17 cellular contexts compared by ENCODE assay signal in the genomic region with DNA sequence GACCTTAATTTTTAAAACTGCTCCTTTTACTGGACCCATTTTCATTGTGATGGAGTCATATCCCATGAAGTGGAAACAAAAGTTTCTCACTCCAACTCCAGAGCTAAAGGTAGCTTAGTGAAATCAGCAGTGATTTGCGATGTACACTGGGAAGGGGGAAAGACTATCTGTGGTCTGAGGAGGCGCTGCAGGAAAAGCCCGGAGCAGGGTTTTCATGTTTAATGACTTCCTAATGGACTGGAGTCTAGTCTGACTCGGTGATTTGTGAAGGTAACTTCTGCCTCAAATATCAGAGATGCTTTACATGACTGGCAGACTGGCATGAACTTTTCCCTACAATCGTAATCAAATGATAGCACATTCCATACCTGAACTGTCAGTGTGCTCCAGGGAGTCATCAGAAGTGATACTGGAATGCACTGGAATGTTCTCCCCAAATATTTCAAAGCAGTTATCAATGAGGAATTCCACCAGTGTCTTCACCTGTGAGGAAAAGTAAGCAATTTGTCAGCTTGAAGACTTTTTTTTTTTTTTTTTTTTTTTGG. TPM values are rescaled to one million over a fixed set of nuclear protein-coding genes. Genes with fewer than 3 reads are reported as not detected.
A peak's percentile ranks its signal among the peaks of the same experiment; 100 is the strongest.
DNase-seq lines count a peak whose midpoint lies in the region; ATAC-seq and TF ChIP-seq lines count a peak whose summit lies in the region.
"Had no signal": no experiment of that assay in that cellular context is flagged by ENCODE, and none has a peak within 500 bp of the region (broad histone marks: within the 10 kb centered on the region; RNA-seq: fewer than 3 reads in every experiment).

No MANE protein-coding gene starts in this region.

- peaks cover 6% of the 10 kb centered on the region for H3K79me2 ChIP-seq in OCI-LY1 (ENCODE audit: insufficient read depth, low read length)

- peak overlapping the region; percentile 79 to 96 for H3K27ac Mint-ChIP-seq in activated naive CD4-positive, alpha-beta T cell treated with anti-CD3 and anti-CD28 coated beads, Interleukin-2, amount 50 U/mL, for 72 hours

- no peaks in the 10 kb centered on the region for H3K27me3 ChIP-seq in OCI-LY1 (ENCODE audit: insufficient read depth, low read length)
- no peaks in the 10 kb centered on the region for H3K27me3 ChIP-seq in esophagus squamous epithelium
- H3K27me3 ChIP-seq in uterus: no peaks in the 10 kb centered on the region
- H3K27me3 ChIP-seq: esophagus muscularis mucosa had no signal

- TF ChIP-seq POLR2A in esophagus squamous epithelium (IDR thresholded peaks at IDR 0.05) (no peak), uterus (IDR thresholded peaks at IDR 0.05) (no peak)

- H3K9me3 Mint-ChIP-seq in activated naive CD4-positive, alpha-beta T cell treated with anti-CD3 and anti-CD28 coated beads, Interleukin-2, amount 50 U/mL, for 72 hours: no peaks in the 10 kb centered on the region
- H3K9me3 Mint-ChIP-seq: activated T-helper 2 cell treated with anti-CD3 and anti-CD28 coated beads, Interferon-gamma antibody, Interleukin-2, Interleukin-4, amounts not matched to agents 10 μg/mL and 5 μg/mL and 100 μg/mL, durations not matched to agents 14 hours and 24 hours and 36 hours had no signal

- H3K4me2 ChIP-seq in OCI-LY1 (ENCODE audit: low read length): no peak overlapping the region

- H3K36me3 ChIP-seq in OCI-LY1 (ENCODE audit: insufficient read depth, low read length): peaks cover 79% of the 10 kb centered on the region
- peaks cover 0 to 9% (median 0%) of the 10 kb centered on the region in 3 donors for H3K36me3 ChIP-seq in esophagus squamous epithelium
- no peaks in the 10 kb centered on the region for H3K36me3 ChIP-seq in uterus
- H3K36me3 ChIP-seq: prostate gland had no signal

- no peak overlapping the region for H2AFZ ChIP-seq in OCI-LY1 (ENCODE audit: low read length)

- H3K4me1 ChIP-seq in OCI-LY1 (ENCODE audit: insufficient read depth, low read length, severe bottlenecking): peaks cover 53% of the 10 kb centered on the region
- H3K4me1 ChIP-seq in esophagus squamous epithelium: peaks cover 5 to 47% (median 8%) of the 10 kb centered on the region in 3 donors
- H3K4me1 ChIP-seq in uterus: no peaks in the 10 kb centered on the region
- H3K4me1 ChIP-seq: prostate gland had no signal

- H3F3A ChIP-seq in OCI-LY1 (ENCODE audit: insufficient read depth, low read length): peaks cover 15% of the 10 kb centered on the region; the same call in 1 of the 2 replicates

- H3K4me3 ChIP-seq in OCI-LY1 (ENCODE audit: low read depth, low read length, poor library complexity, severe bottlenecking) (no peak overlapping the region), esophagus squamous epithelium (no peak overlapping the region), uterus (no peak overlapping the region)
- H3K4me3 ChIP-seq: esophagus muscularis mucosa, prostate gland had no signal

- ATAC-seq in activated naive CD4-positive, alpha-beta T cell treated with anti-CD3 and anti-CD28 coated beads, Interleukin-2, amount 50 U/mL, for 72 hours: no peak

- peak overlapping the region; percentile 89 for H3K27ac ChIP-seq in OCI-LY1 (ENCODE audit: low read depth, low read length, poor library complexity, severe bottlenecking)
- peak overlapping the region in 3 of 4 donors; percentile 69 to 82 (median 73) for H3K27ac ChIP-seq in esophagus squamous epithelium
- H3K27ac ChIP-seq in uterus: peak overlapping the region; percentile 54 to 62
- H3K27ac ChIP-seq: esophagus muscularis mucosa, prostate gland had no signal

- no peak overlapping the region for H3K9ac ChIP-seq in OCI-LY1 (ENCODE audit: low read length)

- intact Hi-C loops in esophagus squamous epithelium (cut with DNase I) (no loop called here), uterus (cut with DNase I; ENCODE audit: low total_unique reads) (no loop called here)

- H3K9me3 ChIP-seq in OCI-LY1 (ENCODE audit: low read length) (no peaks in the 10 kb centered on the region), esophagus squamous epithelium (no peaks in the 10 kb centered on the region), uterus (no peaks in the 10 kb centered on the region)
- H3K9me3 ChIP-seq: esophagus muscularis mucosa, prostate gland had no signal

- WGBS in esophagus squamous epithelium, 2 donors: 70 to 76% methylated on average over 5 of the region's 5 CpGs

- no peaks in the 10 kb centered on the region for H4K20me1 ChIP-seq in OCI-LY1 (ENCODE audit: insufficient read depth, low read length)

- DNase-seq in activated naive CD4-positive, alpha-beta T cell treated with anti-CD3 and anti-CD28 coated beads, Interleukin-2, amount 50 U/mL, for 72 hours (ENCODE audit: low spot score in 2 of 2): no peak
- DNase-seq in activated naive CD4-positive, alpha-beta T cell treated with anti-CD3 and anti-CD28 coated beads, Interleukin-2, amount 50 U/mL, for 16 hours: no peak
- DNase-seq in esophagus squamous epithelium (lab: John Stamatoyannopoulos, UW) (no peak), uterus (no peak), DMS114 treated with DMSO at 0.1 percent for 48 hours (lab: John Stamatoyannopoulos, UW; ENCODE audit: unreplicated experiment) (no peak), C1 segment of cervical spinal cord (lab: John Stamatoyannopoulos, UW) (no peak)
- no peak for DNase-seq in activated effector memory CD4-positive, alpha-beta T cell treated with anti-CD3 and anti-CD28 coated beads, Interleukin-2, amount 50 U/mL, for 16 hours
- DNase-seq: hypothalamus; NCI-H1436; NCI-H524 treated with DMSO at 0.1 percent for 48 hours; SIG-M5; stimulated activated CD4-positive, alpha-beta T cell treated with anti-CD3 and anti-CD28 coated beads, Interleukin-2, amount 100 ng/mL, for 48 hours; stimulated activated naive CD4-positive, alpha-beta T cell had no signal

- H3K36me3 Mint-ChIP-seq in activated naive CD4-positive, alpha-beta T cell treated with anti-CD3 and anti-CD28 coated beads, Interleukin-2, amount 50 U/mL, for 72 hours: peaks cover 58 to 72% of the 10 kb centered on the region in 2 donors

- TF ChIP-seq CTCF in OCI-LY1 (IDR thresholded peaks at IDR 0.05; ENCODE audit: low read length) (no peak), esophagus squamous epithelium (IDR thresholded peaks at IDR 0.05) (no peak), uterus (IDR thresholded peaks at IDR 0.05) (no peak)

- no peaks in the 10 kb centered on the region for H3K9me2 ChIP-seq in OCI-LY1 (ENCODE audit: low read depth, low read length)

RNA-seq across cellular contexts. Expression of gene TAGAP, which starts 7.0 kb away (rescaled TPM):
- 10 to 100 TPM; 29.9 to 65.0 TPM for total RNA-seq in activated naive CD4-positive, alpha-beta T cell treated with anti-CD3 and anti-CD28 coated beads, Interleukin-2, amount 50 U/mL, for 72 hours
- total RNA-seq in esophagus squamous epithelium: 1 to 10 TPM in 3 of 4 donors, under 1 TPM in 1; 0.83 to 3.6 (median 2.4) TPM
- 1 to 10 TPM; 1.7 to 8.5 (median 3.3) TPM for total RNA-seq in uterus

RNA-seq across cellular contexts. Expression of gene RSPH3, which starts 37.8 kb away (rescaled TPM):
- total RNA-seq in activated naive CD4-positive, alpha-beta T cell treated with anti-CD3 and anti-CD28 coated beads, Interleukin-2, amount 50 U/mL, for 72 hours: 1 to 10 TPM; 2.0 to 7.1 TPM
- total RNA-seq in esophagus squamous epithelium (10 to 100 TPM in 2 of 4 donors, 1 to 10 TPM in 2; 8.0 to 13.2 (median 11.2) TPM), uterus (1 to 10 TPM; 1.2 to 9.5 (median 6.1) TPM)
